In genomic region chr18:58970943-58971799, GRCh38 we compare ENCODE assay signal across 9 cellular contexts.
DNase-seq lines count a peak whose midpoint lies in the region; ATAC-seq and TF ChIP-seq lines count a peak whose summit lies in the region.
"Had no signal": no experiment of that assay in that cellular context is flagged by ENCODE, and none has a peak within 500 bp of the region (broad histone marks: within the 10 kb centered on the region; RNA-seq: fewer than 3 reads in every experiment).

No MANE protein-coding gene starts in this region.

- H3K4me2 ChIP-seq in OCI-LY7 (ENCODE audit: low read length) = peak overlapping the region; percentile 5; the same call in 1 of the 2 replicates

- H3K36me3 ChIP-seq in OCI-LY7 (ENCODE audit: insufficient read depth, low read length) = peaks cover 28% of the 10 kb centered on the region
- no peaks in the 10 kb centered on the region for H3K36me3 ChIP-seq in HAP-1 (replicated peaks)

- H3K4me1 ChIP-seq in OCI-LY7 (ENCODE audit: insufficient read depth, low read length, poor library complexity, severe bottlenecking) (peaks cover 31% of the 10 kb centered on the region), HAP-1 (peaks cover 5% of the 10 kb centered on the region; the same call in 1 of the 2 replicates)

- H4K20me1 ChIP-seq in OCI-LY7 (ENCODE audit: insufficient read depth, low read length) = no peaks in the 10 kb centered on the region

- ATAC-seq in GM19467 (IDR thresholded peaks at IDR 0.05; ENCODE audit: unreplicated experiment) (peak; percentile 82), HG03045 (IDR thresholded peaks at IDR 0.05; ENCODE audit: unreplicated experiment) (peak; percentile 81)

- POLR2A ChIA-PET in GM10248 (lab: Yijun Ruan, JAX) = no interaction called here
- POLR2A ChIA-PET in OCI-LY7 (lab: Charles Lee) = no interaction called here

- no peaks in the 10 kb centered on the region for H3K9me3 ChIP-seq in OCI-LY7 (ENCODE audit: low read length)
- H3K9me3 ChIP-seq in HAP-1 = no peaks in the 10 kb centered on the region

- no peaks in the 10 kb centered on the region for H3K27me3 ChIP-seq in HAP-1 (ENCODE audit: low read depth)

- peak; percentile 39 for DNase-seq in GM10248 (ENCODE audit: extremely low spot score)
- no peak for DNase-seq in OCI-LY7 (ENCODE audit: low spot score)
- DNase-seq in HAP-1 (ENCODE audit: low spot score in 2 of 2) = no peak
- no peak for DNase-seq in GM20000 (ENCODE audit: low spot score)
- DNase-seq in NCI-H146 (lab: John Stamatoyannopoulos, UW) = no peak
- no peak for DNase-seq in 8988T
- DNase-seq: activated T-cell treated with anti-CD3 and anti-CD28 coated beads, Interleukin-2, amount 50 U/mL, for 1 hour had no signal

- H2AFZ ChIP-seq in OCI-LY7 (ENCODE audit: low read length) = no peak overlapping the region

- peaks cover 9% of the 10 kb centered on the region; the same call in 1 of the 2 replicates for H3K79me2 ChIP-seq in OCI-LY7 (ENCODE audit: insufficient read depth, low read depth, low read length)

- in situ Hi-C loops in HAP-1 (cut with MboI; ENCODE audit: low sequenced_read_pairs) = no loop called here

- H3K4me3 ChIP-seq in OCI-LY7 (ENCODE audit: low read depth, low read length, poor library complexity, severe bottlenecking) (no peak overlapping the region), HAP-1 (no peak overlapping the region)

- TF ChIP-seq CTCF in GM10248 (IDR thresholded peaks at IDR 0.05; ENCODE audit: control extremely low read depth, extremely low read depth, low read depth, missing control alignments) (no peak), OCI-LY7 (conservative IDR thresholded peaks at IDR 0.05; ENCODE audit: low read length) (no peak), GM20000 (IDR thresholded peaks at IDR 0.05; ENCODE audit: extremely low read depth, missing control alignments) (no peak)

- intact Hi-C loops in OCI-LY7 (cut with micrococcal nuclease; ENCODE audit: unreplicated experiment) = no loop called here

- no peaks in the 10 kb centered on the region for H3K9me2 ChIP-seq in OCI-LY7 (ENCODE audit: insufficient read depth, low read length)

- no peak overlapping the region for H3K27ac ChIP-seq in OCI-LY7 (ENCODE audit: low read depth, low read length, poor library complexity, severe bottlenecking)

- CTCF ChIA-PET in GM10248 (lab: Yijun Ruan, JAX) (no interaction called here), OCI-LY7 (lab: Charles Lee; ENCODE audit: unreplicated experiment) (no interaction called here)

- BruUV-seq in OCI-LY7 (replicated peaks; lab: Mats Ljungman, UMichigan) = no TSS peak
